ENCODE assay signal across 8 cellular contexts in genomic region chr1:8031176-8031785, GRCh38. TPM values are rescaled to one million over a fixed set of nuclear protein-coding genes. Genes with fewer than 3 reads are reported as not detected.
DNase-seq lines count a peak whose midpoint lies in the region; ATAC-seq lines count a peak whose summit lies in the region.

No MANE protein-coding gene starts in this region.

- ATAC-seq in HG03039 (IDR thresholded peaks at IDR 0.05; ENCODE audit: unreplicated experiment) (no peak), HG02642 (IDR thresholded peaks at IDR 0.05; ENCODE audit: poor library complexity, unreplicated experiment) (no peak)

- DNase-seq in stimulated activated naive CD4-positive, alpha-beta T cell (lab: John Stamatoyannopoulos, UW): peak in 4 of 6 experiments; percentile 2 to 50 (median 28)
- no peak for DNase-seq in stimulated activated naive CD4-positive, alpha-beta T cell treated with Interleukin-2 at 50 U/mL for 16 hours (lab: John Stamatoyannopoulos, UW)
- DNase-seq in NCI-H748 treated with DMSO at 0.1 percent for 48 hours (lab: John Stamatoyannopoulos, UW) (peak; percentile 6), dermis microvascular lymphatic vessel endothelial cell (ENCODE audit: low read depth in 2 of 2) (peak; percentile 61 to 75), pons (ENCODE audit: low spot score) (peak; percentile 61), retina (no peak)

RNA-seq across cellular contexts. Expression of gene ERRFI1, which starts 5.2 kb away (rescaled TPM):
- 31.8 and 135 TPM in 2 replicates for total RNA-seq in dermis microvascular lymphatic vessel endothelial cell

Comparison
In these comparisons a context has a peak if more than half of its experiments do, and no peak if none do; other contexts are left out.
1. DNase-seq: peak in stimulated activated naive CD4-positive, alpha-beta T cell (4 of 6), NCI-H748 treated with DMSO at 0.1 percent for 48 hours (single experiment), dermis microvascular lymphatic vessel endothelial cell (2 of 2) and pons (single experiment); none in stimulated activated naive CD4-positive, alpha-beta T cell treated with Interleukin-2 at 50 U/mL for 16 hours (single experiment) and retina (single experiment).